In the genomic region with DNA sequence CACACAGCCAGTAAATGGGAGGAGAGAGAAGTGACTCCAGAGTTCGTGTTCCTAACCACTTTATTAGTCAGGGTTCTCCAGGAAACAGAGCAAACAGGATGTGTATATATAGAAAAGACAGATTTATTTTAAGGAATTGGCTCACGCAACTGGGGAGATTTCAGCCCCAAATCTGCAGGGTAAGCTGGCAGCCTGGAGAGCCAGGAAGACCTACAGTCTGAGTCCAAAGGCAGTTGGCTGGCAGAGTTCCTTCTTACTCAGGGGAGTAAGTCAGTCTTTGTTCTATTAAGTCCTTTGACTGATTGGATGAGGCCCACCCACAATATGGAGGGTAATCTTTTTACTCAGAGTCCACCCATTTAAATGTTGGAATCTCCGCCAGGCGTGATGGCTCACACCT, we compare ENCODE assay signal across 17 cellular contexts.
"Had no signal": no experiment of that assay in that cellular context is flagged by ENCODE, and none has a peak within 500 bp of the region (broad histone marks: within the 10 kb centered on the region; RNA-seq: fewer than 3 reads in every experiment).

No MANE protein-coding gene starts in this region.

- H3K4me3 Mint-ChIP-seq: activated CD4-positive, alpha-beta memory T cell treated with anti-CD3 and anti-CD28 coated beads for 36 hours; activated CD8-positive, alpha-beta memory T cell treated with anti-CD3 and anti-CD28 coated beads, Interleukin-2, amount 10 ng/mL, durations not matched to agents 7 days and 5 days; activated naive CD4-positive, alpha-beta T cell treated with anti-CD3 and anti-CD28 coated beads, Interleukin-2, amount 10 ng/mL, durations not matched to agents 7 days and 5 days; mesothelial cell of epicardium; nephron progenitor cell; T-helper 2 cell treated with Interferon-gamma antibody and Interleukin-4, amounts not matched to agents 5 μg/mL and 100 μg/mL, for 36 hours had no signal

- H3K9me3 Mint-ChIP-seq: activated CD4-positive, alpha-beta memory T cell treated with anti-CD3 and anti-CD28 coated beads for 36 hours; activated naive CD4-positive, alpha-beta T cell treated with anti-CD3 and anti-CD28 coated beads, Interleukin-2, amount 10 ng/mL, durations not matched to agents 7 days and 5 days; mesothelial cell of epicardium; nephron progenitor cell; T-helper 2 cell treated with Interferon-gamma antibody and Interleukin-4, amounts not matched to agents 5 μg/mL and 100 μg/mL, for 36 hours had no signal

- H3K27ac ChIP-seq: cardiac muscle cell, prostate gland, right lobe of liver, tibial nerve, uterus had no signal

- H3K27me3 ChIP-seq: right lobe of liver, uterus had no signal

- H3K4me1 ChIP-seq: prostate gland, tibial nerve, uterus had no signal

- H3K4me3 ChIP-seq: cardiac muscle cell, prostate gland, right lobe of liver, smooth muscle cell, tibial nerve, uterus had no signal

- DNase-seq: activated CD4-positive, alpha-beta memory T cell treated with anti-CD3 and anti-CD28 coated beads for 36 hours; activated CD8-positive, alpha-beta memory T cell treated with anti-CD3 and anti-CD28 coated beads, Interleukin-2, amount 10 ng/mL, durations not matched to agents 7 days and 5 days; activated naive CD4-positive, alpha-beta T cell treated with anti-CD3 and anti-CD28 coated beads, Interleukin-2, amount 10 ng/mL, durations not matched to agents 7 days and 5 days; activated T-cell treated with anti-CD3 and anti-CD28 coated beads, Interleukin-2, amount 50 U/mL, for 1 hour; nephron progenitor cell; occipital lobe; right lobe of liver; stimulated activated CD4-positive, alpha-beta T cell treated with anti-CD3 and anti-CD28 coated beads, Interleukin-4, amount 100 ng/mL, for 4 hours; stimulated activated CD8-positive, alpha-beta memory T cell treated with anti-CD3 and anti-CD28 coated beads, Interleukin-4, amount 100 ng/mL, for 48 hours; stimulated activated naive CD4-positive, alpha-beta T cell treated with Interleukin-2 at 50 U/mL for 16 hours; uterus had no signal

- H3K9me3 ChIP-seq: prostate gland, right lobe of liver, tibial nerve, uterus had no signal

- ATAC-seq: activated CD8-positive, alpha-beta memory T cell treated with anti-CD3 and anti-CD28 coated beads, Interleukin-2, amount 10 ng/mL, durations not matched to agents 7 days and 5 days had no signal

- H3K36me3 Mint-ChIP-seq: activated CD4-positive, alpha-beta memory T cell treated with anti-CD3 and anti-CD28 coated beads for 36 hours; activated CD8-positive, alpha-beta memory T cell treated with anti-CD3 and anti-CD28 coated beads, Interleukin-2, amount 10 ng/mL, durations not matched to agents 7 days and 5 days; activated naive CD4-positive, alpha-beta T cell treated with anti-CD3 and anti-CD28 coated beads, Interleukin-2, amount 10 ng/mL, durations not matched to agents 7 days and 5 days; mesothelial cell of epicardium had no signal

- H3K36me3 ChIP-seq: cardiac muscle cell, prostate gland, right lobe of liver, tibial nerve, uterus had no signal

- H3K4me1 Mint-ChIP-seq: mesothelial cell of epicardium had no signal

- H3K27ac Mint-ChIP-seq: activated CD4-positive, alpha-beta memory T cell treated with anti-CD3 and anti-CD28 coated beads for 36 hours; activated CD8-positive, alpha-beta memory T cell treated with anti-CD3 and anti-CD28 coated beads, Interleukin-2, amount 10 ng/mL, durations not matched to agents 7 days and 5 days; activated naive CD4-positive, alpha-beta T cell treated with anti-CD3 and anti-CD28 coated beads, Interleukin-2, amount 10 ng/mL, durations not matched to agents 7 days and 5 days; mesothelial cell of epicardium; nephron progenitor cell; T-helper 2 cell treated with Interferon-gamma antibody and Interleukin-4, amounts not matched to agents 5 μg/mL and 100 μg/mL, for 36 hours had no signal
